In the genomic region with DNA sequence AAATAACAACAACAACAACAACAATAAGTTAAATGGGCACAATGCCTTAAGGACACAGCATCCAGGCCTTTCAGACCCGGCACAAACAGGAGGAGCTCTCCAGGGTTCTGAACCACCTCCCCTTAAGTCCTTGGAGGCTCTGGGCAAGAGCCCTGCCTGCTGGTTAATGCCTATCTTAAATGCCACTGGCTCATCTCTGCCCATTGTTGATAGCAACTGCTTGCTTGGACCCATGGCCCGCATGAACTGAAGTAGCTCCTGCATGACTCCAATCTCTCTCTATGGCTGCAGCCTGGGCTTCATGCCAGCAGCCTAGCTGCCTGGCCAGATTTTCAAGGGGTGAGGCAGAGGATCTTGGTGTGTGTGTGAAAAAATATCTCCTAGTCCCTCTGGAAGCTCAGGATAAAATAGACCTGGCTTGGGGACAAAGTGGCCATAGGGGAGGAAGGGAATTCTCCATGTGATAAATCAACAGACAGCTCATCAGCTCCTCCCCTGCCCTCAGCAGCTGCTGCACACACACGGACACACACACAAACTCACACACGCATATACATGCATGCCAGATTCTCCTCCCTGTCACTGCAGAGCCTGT, we compare ENCODE assay signal across 8 cellular contexts. TPM values are rescaled to one million over a fixed set of nuclear protein-coding genes. Genes with fewer than 3 reads are reported as not detected.
DNase-seq lines count a peak whose midpoint lies in the region; ATAC-seq, FAIRE-seq and TF ChIP-seq lines count a peak whose summit lies in the region.

No MANE protein-coding gene starts in this region.

- H3K18ac ChIP-seq in H1 (ENCODE audit: extremely low read depth, low read length) (no peak overlapping the region), mesenchymal stem cell (ENCODE audit: low read depth in 1 of 2, low read length in 2 of 2) (no peak overlapping the region)

- H4K91ac ChIP-seq in H1 (replicated peaks; ENCODE audit: insufficient read length, low read length) (no peak overlapping the region), mesenchymal stem cell (ENCODE audit: low read length) (no peak overlapping the region)

- H3K9me3 ChIP-seq in PC-3 (ENCODE audit: low read length), result no peaks in the 10 kb centered on the region
- H3K9me3 ChIP-seq in H1 (ENCODE audit: insufficient read depth in 2 of 2, low read depth in 1 of 2, low read length in 1 of 2), result no peaks in the 10 kb centered on the region
- H3K9me3 ChIP-seq in mesenchymal stem cell (ENCODE audit: control insufficient read depth, low read length), result no peaks in the 10 kb centered on the region

- no peak overlapping the region for H3K23ac ChIP-seq in H1 (ENCODE audit: insufficient read length)
- H3K23ac ChIP-seq in mesenchymal stem cell (ENCODE audit: low read length in 2 of 2), result no peak overlapping the region

- H3K56ac ChIP-seq in H1 (replicated peaks; ENCODE audit: insufficient read length, low read depth, low read length), result no peak overlapping the region

- H4K8ac ChIP-seq in H1 (ENCODE audit: extremely low read depth, insufficient read depth, low read length) (no peak overlapping the region), mesenchymal stem cell (ENCODE audit: low read length) (no peak overlapping the region)

- H2BK120ac ChIP-seq in H1 (replicated peaks; ENCODE audit: low read depth, low read length) (no peak overlapping the region), mesenchymal stem cell (ENCODE audit: low read depth, low read length) (no peak overlapping the region)

- H3K79me2 ChIP-seq in PC-3 (ENCODE audit: low read length) (no peaks in the 10 kb centered on the region), H1 (ENCODE audit: control insufficient read depth in 1 of 2, insufficient read depth in 2 of 2, low read length in 2 of 2) (no peaks in the 10 kb centered on the region)

- H2BK5ac ChIP-seq in H1 (ENCODE audit: low read depth, low read length), result no peak overlapping the region
- no peak overlapping the region for H2BK5ac ChIP-seq in mesenchymal stem cell (ENCODE audit: low read depth, low read length, poor library complexity, severe bottlenecking)

- H3K4me1 ChIP-seq in PC-3 (ENCODE audit: insufficient read depth, low read length), result no peaks in the 10 kb centered on the region
- H3K4me1 ChIP-seq in H1 (replicated peaks in 1 of 4; ENCODE audit: control insufficient read depth in 3 of 4, insufficient read depth in 4 of 4, low read length in 3 of 4), result no peaks in the 10 kb centered on the region
- H3K4me1 ChIP-seq in mesenchymal stem cell (ENCODE audit: control insufficient read depth, insufficient read depth, low read depth, low read length), result peaks cover 3% of the 10 kb centered on the region

- no peak overlapping the region for H2BK12ac ChIP-seq in H1 (ENCODE audit: low read depth, low read length)
- no peak overlapping the region for H2BK12ac ChIP-seq in mesenchymal stem cell (ENCODE audit: low read length in 2 of 2)

- H3K9ac ChIP-seq in PC-3 (ENCODE audit: low read length), result no peak overlapping the region
- no peak overlapping the region for H3K9ac ChIP-seq in H1 (replicated peaks in 1 of 4; ENCODE audit: extremely low read depth in 1 of 4, low read depth in 3 of 4, low read length in 3 of 4)
- no peak overlapping the region for H3K9ac ChIP-seq in mesenchymal stem cell (ENCODE audit: low read length)

- no peak overlapping the region for H4K5ac ChIP-seq in H1 (ENCODE audit: insufficient read length, low read depth, low read length)

- H3K27ac ChIP-seq in PC-3 (ENCODE audit: low read length) (no peak overlapping the region), H1 (ENCODE audit: low read depth, low read length) (no peak overlapping the region), mesenchymal stem cell (ENCODE audit: low read length, poor library complexity, severe bottlenecking) (no peak overlapping the region)

- no peaks in the 10 kb centered on the region for H3K9me2 ChIP-seq in PC-3 (replicated peaks; ENCODE audit: low read length)

- H3K79me1 ChIP-seq in H1 (ENCODE audit: low read depth, low read length), result no peaks in the 10 kb centered on the region; the same call in 1 of the 2 replicates
- peaks cover 40% of the 10 kb centered on the region for H3K79me1 ChIP-seq in mesenchymal stem cell (replicated peaks; ENCODE audit: low read length, poor library complexity, severe bottlenecking)

- H3K4me2 ChIP-seq in PC-3 (ENCODE audit: low read length) (no peak overlapping the region), H1 (ENCODE audit: insufficient read depth in 1 of 2, low read depth in 2 of 2, low read length in 2 of 2) (no peak overlapping the region), mesenchymal stem cell (ENCODE audit: low read length, poor library complexity, severe bottlenecking) (no peak overlapping the region)

- H3K4me3 ChIP-seq in PC-3 (ENCODE audit: low read length) (no peak overlapping the region), H1 (ENCODE audit: extremely low read depth in 1 of 4, insufficient read depth in 2 of 4, low read depth in 3 of 4, low read length in 4 of 4) (no peak overlapping the region), mesenchymal stem cell (ENCODE audit: insufficient read depth in 1 of 2, low read depth in 1 of 2, low read length in 2 of 2) (no peak overlapping the region)

- H3F3A ChIP-seq in PC-3 (ENCODE audit: low read length, unreplicated experiment), result no peaks in the 10 kb centered on the region

- H2AK5ac ChIP-seq in H1 (ENCODE audit: low read depth, low read length) (no peak overlapping the region), mesenchymal stem cell (ENCODE audit: low read length, severe bottlenecking) (no peak overlapping the region)

- CTCF ChIA-PET in PC-3 (lab: Charles Lee) (interaction anchor here (0.6 to 1.5 kb wide), 4 partner anchors 11 to 804 kb away, joined by 3 to 11 read pairs (median 4); no protein-coding TSS in a partner anchor), H1 (lab: Charles Lee; ENCODE audit: partially characterized antibody) (interaction anchor here (0.7 to 11.7 kb wide), 24 partner anchors 9 to 197 kb away, joined by 3 to 106 read pairs (median 8); no protein-coding TSS in a partner anchor)

- no peak for TF ChIP-seq POLR2A in H1 (IDR thresholded peaks at IDR 0.05; ENCODE audit: control extremely low read depth in 1 of 2, low read depth in 2 of 2, low read length in 2 of 2)

- no TSS peak for BruUV-seq in PC-3 (replicated peaks; lab: Mats Ljungman, UMichigan)

- H4K20me1 ChIP-seq in PC-3 (ENCODE audit: low read length) (0 out of 2 replicates have a peak, but pooled peaks cover 4% of the 10 kb centered on the region), H1 (replicated peaks in 1 of 2; ENCODE audit: control insufficient read depth in 1 of 2, insufficient read depth in 2 of 2, low read length in 2 of 2) (peaks cover 0 to 10% of the 10 kb centered on the region in 2 experiments)

- no peak overlapping the region for H2BK20ac ChIP-seq in H1 (ENCODE audit: low read length)

- H3K23me2 ChIP-seq in H1 (ENCODE audit: low read depth, low read length), result no peaks in the 10 kb centered on the region

- ATAC-seq in PC-3, result no peak; the same call in 1 of the 2 replicates
- ATAC-seq in GM18519 (IDR thresholded peaks at IDR 0.05; ENCODE audit: low FRiP score, unreplicated experiment), result no peak

- H3K27me3 ChIP-seq in PC-3 (ENCODE audit: low read length) (no peaks in the 10 kb centered on the region), H1 (replicated peaks in 1 of 4; ENCODE audit: control insufficient read depth in 3 of 4, extremely low read depth in 1 of 4, insufficient read depth in 3 of 4, low read length in 3 of 4) (no peaks in the 10 kb centered on the region), mesenchymal stem cell (ENCODE audit: control insufficient read depth in 1 of 2, insufficient read depth in 1 of 2, low read length in 2 of 2) (no peaks in the 10 kb centered on the region)

- TF ChIP-seq RAD21 in H1 (IDR thresholded peaks at IDR 0.05 in 1 of 2, conservative IDR thresholded peaks at IDR 0.05 in 1 of 2; ENCODE audit: low read depth in 2 of 2, low read length in 2 of 2), result peak in 1 of 2 experiments; percentile 8; a peak in 1 of 4 replicates

- DNase-seq in CMK (ENCODE audit: low read depth), result peak; percentile 18
- peak; percentile 35 for DNase-seq in HS-27A (ENCODE audit: low read depth)
- DNase-seq in PC-3, result peak; percentile 65
- peak; percentile 34 to 69 for DNase-seq in H1 (ENCODE audit: low read depth in 1 of 2, low spot score in 2 of 2)
- peak; percentile 70 for DNase-seq in mesenchymal stem cell
- no peak for DNase-seq in HuH-7.5 (ENCODE audit: low spot score)
- no peak for DNase-seq in GOT3 (lab: John Stamatoyannopoulos, UW)

- intact Hi-C loops in PC-3 (cut with micrococcal nuclease), result no loop called here

- H3K4ac ChIP-seq in H1 (replicated peaks; ENCODE audit: insufficient read length, low read depth, low read length), result no peak overlapping the region
- no peak overlapping the region for H3K4ac ChIP-seq in mesenchymal stem cell (ENCODE audit: low read depth in 1 of 2, low read length in 2 of 2)

- no peak overlapping the region for H2AFZ ChIP-seq in PC-3 (ENCODE audit: low read length)
- H2AFZ ChIP-seq in H1 (ENCODE audit: low read length), result no peak overlapping the region
- H2AFZ ChIP-seq in mesenchymal stem cell (ENCODE audit: low read depth, low read length), result no peak overlapping the region

- TF ChIP-seq EP300 in H1 (IDR thresholded peaks at IDR 0.05; ENCODE audit: borderline replicate concordance in 1 of 2, low read depth in 2 of 2, low read length in 2 of 2), result no peak

- H3K14ac ChIP-seq in H1 (ENCODE audit: insufficient read length) (no peak overlapping the region), mesenchymal stem cell (ENCODE audit: low read length in 2 of 2) (no peak overlapping the region)

- H2BK15ac ChIP-seq in H1 (ENCODE audit: low read length), result no peak overlapping the region
- no peak overlapping the region for H2BK15ac ChIP-seq in mesenchymal stem cell (ENCODE audit: low read depth, poor library complexity, severe bottlenecking)

- no peak for TF ChIP-seq CTCF in PC-3 (conservative IDR thresholded peaks at IDR 0.05; ENCODE audit: low read depth, low read length)
- no peak for TF ChIP-seq CTCF in H1 (IDR thresholded peaks at IDR 0.05; ENCODE audit: control extremely low read depth in 1 of 3, insufficient read depth in 1 of 3, low read depth in 1 of 3, low read length in 3 of 3)

- POLR2A ChIA-PET in PC-3 (lab: Charles Lee; ENCODE audit: unreplicated experiment) (no interaction called here), H1 (lab: Charles Lee; ENCODE audit: partially characterized antibody) (no interaction called here)

- H3K36me3 ChIP-seq in PC-3 (ENCODE audit: low read depth, low read length), result no peaks in the 10 kb centered on the region
- no peaks in the 10 kb centered on the region for H3K36me3 ChIP-seq in H1 (ENCODE audit: control insufficient read depth in 2 of 4, insufficient read depth in 4 of 4, low read length in 3 of 4)
- H3K36me3 ChIP-seq in mesenchymal stem cell (ENCODE audit: control insufficient read depth in 1 of 2, insufficient read depth in 2 of 2, low read depth in 1 of 2, low read length in 2 of 2), result peaks cover 0 to 9% of the 10 kb centered on the region in 2 experiments

- peak; percentile 72 for FAIRE-seq in H1 (lab: Jason Lieb, UNC)

- WGBS in H1 (ENCODE audit: extremely low coverage in 1 of 2, insufficient coverage in 1 of 2, insufficient read length in 1 of 2, insufficient replicate concordance in 2 of 2, low coverage in 1 of 2, low lambda C conversion rate in 2 of 2, missing lambda C conversion rate in 1 of 2), 2 experiments, result 75% methylated on average over 4 of the region's 4 CpGs; no CpG with 5 or more reads in 1 of the 2 experiments
- 74% methylated on average over 4 of the region's 4 CpGs for WGBS in mesenchymal stem cell

RNA-seq across cellular contexts. Expression of gene FAM219A, which starts 27.4 kb away (rescaled TPM):
- 15.2 and 17.1 TPM in 2 replicates for total RNA-seq in PC-3 (2014; rRNA removed)
- 10.4 and 10.6 TPM in 2 replicates for total RNA-seq in H1 (2021; fragmentation: NEBNext Ultra II Directional; extraction: Animal tissue kit (Norgen Biotek cat#: 25700))
- polyA plus RNA-seq in H1 (2011; rRNA removed), result 7.7 and 8.8 TPM in 2 replicates
- polyA plus RNA-seq in H1 (2011; cell fraction: cytosol; rRNA removed), result 7.7 TPM
- 12.6 TPM for polyA plus RNA-seq in H1 (2011; cell fraction: nucleus; rRNA removed)
- polyA plus RNA-seq in H1 (2012, experiment 1 of 2), result 8.5 to 12.2 TPM (median 10.2 TPM) in 4 replicates
- 10.0 TPM for polyA plus RNA-seq in H1 (2012, experiment 2 of 2)
- 5.1 TPM for polyA plus RNA-seq in H1 (2013, experiment 1 of 2)
- polyA plus RNA-seq in H1 (2013, experiment 2 of 2), result 5.1 TPM
- 5.2 and 7.2 TPM in 2 replicates for polyA minus RNA-seq in H1 (2011; rRNA and poly(A)+ RNA removed)
- polyA minus RNA-seq in H1 (2011; cell fraction: cytosol; rRNA and poly(A)+ RNA removed), result 5.6 TPM
- 3.5 TPM for polyA minus RNA-seq in H1 (2011; cell fraction: nucleus; rRNA and poly(A)+ RNA removed)
- polyA plus RNA-seq in mesenchymal stem cell (2013, experiment 1 of 2), result 13.8 TPM
- polyA plus RNA-seq in mesenchymal stem cell (2013, experiment 2 of 2), result 14.0 TPM

RNA-seq across cellular contexts. Expression of gene DNAI1, which starts 27.7 kb away (rescaled TPM):
- total RNA-seq in PC-3 (2014; rRNA removed), result not detected in 2 replicates
- 0.37 and 1.1 TPM in 2 replicates for total RNA-seq in H1 (2021; fragmentation: NEBNext Ultra II Directional; extraction: Animal tissue kit (Norgen Biotek cat#: 25700))
- polyA plus RNA-seq in H1 (2011; rRNA removed), result 0.35 and 0.54 TPM in 2 replicates
- 0.54 TPM for polyA plus RNA-seq in H1 (2011; cell fraction: cytosol; rRNA removed)
- polyA plus RNA-seq in H1 (2011; cell fraction: nucleus; rRNA removed), result 2.5 TPM
- 0.36 to 1.1 TPM (median 0.81 TPM) in 4 replicates for polyA plus RNA-seq in H1 (2012, experiment 1 of 2)
- polyA plus RNA-seq in H1 (2012, experiment 2 of 2), result not detected
- 0.24 TPM for polyA plus RNA-seq in H1 (2013, experiment 1 of 2)
- polyA plus RNA-seq in H1 (2013, experiment 2 of 2), result 0.13 TPM
- polyA minus RNA-seq in H1 (2011; rRNA and poly(A)+ RNA removed), result 0.32 and 1.1 TPM in 2 replicates
- polyA minus RNA-seq in H1 (2011; cell fraction: cytosol; rRNA and poly(A)+ RNA removed), result not detected
- polyA minus RNA-seq in H1 (2011; cell fraction: nucleus; rRNA and poly(A)+ RNA removed), result 1.00 TPM
- polyA plus RNA-seq in mesenchymal stem cell (2013, experiment 1 of 2), result not detected
- polyA plus RNA-seq in mesenchymal stem cell (2013, experiment 2 of 2), result not detected

RNA-seq across cellular contexts. Expression of gene MYORG, which starts 54.2 kb away (rescaled TPM):
- 3.4 and 4.7 TPM in 2 replicates for total RNA-seq in PC-3 (2014; rRNA removed)
- 5.0 and 5.9 TPM in 2 replicates for total RNA-seq in H1 (2021; fragmentation: NEBNext Ultra II Directional; extraction: Animal tissue kit (Norgen Biotek cat#: 25700))
- 1.2 and 1.4 TPM in 2 replicates for polyA plus RNA-seq in H1 (2011; rRNA removed)
- polyA plus RNA-seq in H1 (2011; cell fraction: cytosol; rRNA removed), result 1.2 TPM
- polyA plus RNA-seq in H1 (2011; cell fraction: nucleus; rRNA removed), result 1.3 TPM
- 3.0 to 3.5 TPM (median 3.2 TPM) in 4 replicates for polyA plus RNA-seq in H1 (2012, experiment 1 of 2)
- polyA plus RNA-seq in H1 (2012, experiment 2 of 2), result 2.7 TPM
- 6.7 TPM for polyA plus RNA-seq in H1 (2013, experiment 1 of 2)
- polyA plus RNA-seq in H1 (2013, experiment 2 of 2), result 7.2 TPM
- polyA minus RNA-seq in H1 (2011; rRNA and poly(A)+ RNA removed), result 1.2 and 1.8 TPM in 2 replicates
- 2.1 TPM for polyA minus RNA-seq in H1 (2011; cell fraction: cytosol; rRNA and poly(A)+ RNA removed)
- polyA minus RNA-seq in H1 (2011; cell fraction: nucleus; rRNA and poly(A)+ RNA removed), result 1.2 TPM
- 2.2 TPM for polyA plus RNA-seq in mesenchymal stem cell (2013, experiment 1 of 2)
- 2.2 TPM for polyA plus RNA-seq in mesenchymal stem cell (2013, experiment 2 of 2)

Comparison
In these comparisons a context has a peak if more than half of its experiments do, and no peak if none do; other contexts are left out.
1. DNase-seq: peak in CMK (single experiment), HS-27A (single experiment), PC-3 (single experiment), H1 (2 of 2) and mesenchymal stem cell (single experiment); none in HuH-7.5 (single experiment) and GOT3 (single experiment).